In genomic region chr6:134627707-134628106, GRCh38 we compare ENCODE assay signal across 22 cellular contexts.
"Had no signal": no experiment of that assay in that cellular context is flagged by ENCODE, and none has a peak within 500 bp of the region (broad histone marks: within the 10 kb centered on the region; RNA-seq: fewer than 3 reads in every experiment).

No MANE protein-coding gene starts in this region.

- H3K9me3 ChIP-seq: esophagus muscularis mucosa, gastroesophageal sphincter, heart left ventricle, ovary, psoas muscle, sigmoid colon, vagina had no signal

- H3K27ac ChIP-seq: esophagus muscularis mucosa, foreskin keratinocyte, gastroesophageal sphincter, heart left ventricle, hepatocyte, ovary, psoas muscle, sigmoid colon, vagina had no signal

- DNase-seq: effector CD8-positive, alpha-beta T cell; foreskin keratinocyte; heart left ventricle; kidney; naive thymus-derived CD8-positive, alpha-beta T cell; nephron progenitor cell; occipital lobe; ovary; posterior cingulate gyrus; psoas muscle; right cardiac atrium; sigmoid colon; stimulated activated CD4-positive, alpha-beta T cell treated with anti-CD3 and anti-CD28 coated beads, Interleukin-2, amount 100 ng/mL, for 24 hours; stimulated activated CD4-positive, alpha-beta T cell treated with anti-CD3 and anti-CD28 coated beads, Interleukin-4, amount 100 ng/mL, for 24 hours; stimulated activated naive CD8-positive, alpha-beta T cell treated with anti-CD3 and anti-CD28 coated beads, Interleukin-15, Interleukin-2, amounts not matched to agents 100 U/mL and 50 U/mL, for 24 hours; trophoblast cell had no signal

- ATAC-seq: foreskin keratinocyte; gastroesophageal sphincter; heart left ventricle; left lobe of liver; naive thymus-derived CD8-positive, alpha-beta T cell; psoas muscle; right cardiac atrium; stimulated activated memory B cell treated with anti-CD40 and anti-IgM and Interleukin-4, amounts not matched to agents 10 μg/mL and 1 μg/mL and 100 μg/mL, for 72 hours; stimulated activated naive CD8-positive, alpha-beta T cell treated with anti-CD3 and anti-CD28 coated beads, Interleukin-15, Interleukin-2, amounts not matched to agents 100 U/mL and 50 U/mL, for 24 hours had no signal

- H3K27me3 ChIP-seq: esophagus muscularis mucosa, foreskin keratinocyte, gastroesophageal sphincter, heart left ventricle, hepatocyte, ovary, sigmoid colon, vagina had no signal

- H3K4me3 ChIP-seq: esophagus muscularis mucosa, gastroesophageal sphincter, heart left ventricle, hepatocyte, ovary, psoas muscle, sigmoid colon, vagina had no signal

- H3K4me1 ChIP-seq: esophagus muscularis mucosa, gastroesophageal sphincter, psoas muscle, sigmoid colon had no signal

- H3K36me3 ChIP-seq: esophagus muscularis mucosa, gastroesophageal sphincter, heart left ventricle, ovary, sigmoid colon, vagina had no signal
